ENCODE assay signal across 30 cellular contexts in the genomic region with DNA sequence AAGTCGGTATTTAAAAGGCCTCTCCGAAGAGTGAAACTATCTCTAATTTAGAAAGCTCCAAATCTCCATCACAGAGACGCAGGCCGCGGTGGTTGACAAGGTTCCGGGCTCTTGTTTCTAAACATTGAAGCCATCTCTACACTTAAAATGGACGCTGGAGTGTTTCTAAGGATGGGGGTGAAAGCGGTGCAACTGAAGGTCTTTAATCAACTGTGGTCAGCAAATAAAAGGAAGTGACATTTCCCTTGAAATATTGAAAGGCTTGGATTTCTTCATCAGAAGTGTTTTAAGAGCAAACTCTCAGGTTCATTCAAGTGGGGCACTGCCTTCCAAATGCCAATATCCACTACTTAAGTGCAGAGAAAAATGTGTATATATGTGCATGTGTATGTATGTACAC.
"Had no signal": no experiment of that assay in that cellular context is flagged by ENCODE, and none has a peak within 500 bp of the region (broad histone marks: within the 10 kb centered on the region; RNA-seq: fewer than 3 reads in every experiment).

No MANE protein-coding gene starts in this region.

- H3K27me3 Mint-ChIP-seq: activated CD4-positive, alpha-beta memory T cell treated with anti-CD3 and anti-CD28 coated beads, Interleukin-2, amount 10 ng/mL, durations not matched to agents 7 days and 5 days; activated CD8-positive, alpha-beta memory T cell treated with anti-CD3 and anti-CD28 coated beads, Interleukin-2, amount 10 ng/mL, durations not matched to agents 7 days and 5 days; activated naive CD8-positive, alpha-beta T cell treated with anti-CD3 and anti-CD28 coated beads, Interleukin-2, amount 10 ng/mL, durations not matched to agents 7 days and 5 days had no signal

- H3K9me3 Mint-ChIP-seq: activated naive CD4-positive, alpha-beta T cell treated with anti-CD3 and anti-CD28 coated beads, Interleukin-2, amount 50 U/mL, for 24 hours; activated T-helper 17 cell treated with anti-CD3 and anti-CD28 coated beads, Interleukin-2, amount 50 U/mL, for 72 hours had no signal

- ATAC-seq: activated CD8-positive, alpha-beta memory T cell treated with anti-CD3 and anti-CD28 coated beads, Interleukin-2, amount 10 ng/mL, durations not matched to agents 7 days and 5 days; activated T-cell treated with anti-CD3 and anti-CD28 coated beads, Interleukin-2, amount 50 U/mL, for 72 hours; activated T-helper 17 cell treated with anti-CD3 and anti-CD28 coated beads, Interleukin-2, amount 50 U/mL, for 72 hours; Right ventricle myocardium inferior had no signal

- H3K4me1 ChIP-seq: ascending aorta, breast epithelium had no signal

- H3K4me3 ChIP-seq: ascending aorta, breast epithelium, PC-9 had no signal

- H3K9me3 ChIP-seq: ascending aorta, breast epithelium had no signal

- H3K36me3 Mint-ChIP-seq: activated CD8-positive, alpha-beta memory T cell treated with anti-CD3 and anti-CD28 coated beads, Interleukin-2, amount 10 ng/mL, durations not matched to agents 7 days and 5 days; activated naive CD4-positive, alpha-beta T cell treated with anti-CD3 and anti-CD28 coated beads, Interleukin-2, amount 50 U/mL, for 24 hours; activated naive CD8-positive, alpha-beta T cell treated with anti-CD3 and anti-CD28 coated beads, Interleukin-2, amount 10 ng/mL, durations not matched to agents 7 days and 5 days had no signal

- H3K4me3 Mint-ChIP-seq: activated CD4-positive, alpha-beta memory T cell treated with anti-CD3 and anti-CD28 coated beads, Interleukin-2, amount 10 ng/mL, durations not matched to agents 7 days and 5 days; activated CD8-positive, alpha-beta memory T cell treated with anti-CD3 and anti-CD28 coated beads, Interleukin-2, amount 10 ng/mL, durations not matched to agents 7 days and 5 days; activated naive CD4-positive, alpha-beta T cell treated with anti-CD3 and anti-CD28 coated beads, Interleukin-2, amount 50 U/mL, for 24 hours; activated naive CD8-positive, alpha-beta T cell treated with anti-CD3 and anti-CD28 coated beads, Interleukin-2, amount 10 ng/mL, durations not matched to agents 7 days and 5 days; activated T-cell treated with anti-CD3 and anti-CD28 coated beads, Interleukin-2, amount 50 U/mL, for 72 hours; activated T-helper 17 cell treated with anti-CD3 and anti-CD28 coated beads, Interleukin-2, amount 50 U/mL, for 72 hours had no signal

- H3K36me3 ChIP-seq: ascending aorta, breast epithelium, WERI-Rb-1 had no signal

- H3K4me1 Mint-ChIP-seq: activated CD4-positive, alpha-beta memory T cell treated with anti-CD3 and anti-CD28 coated beads, Interleukin-2, amount 10 ng/mL, durations not matched to agents 7 days and 5 days; activated CD8-positive, alpha-beta memory T cell treated with anti-CD3 and anti-CD28 coated beads, Interleukin-2, amount 10 ng/mL, durations not matched to agents 7 days and 5 days; activated naive CD4-positive, alpha-beta T cell treated with anti-CD3 and anti-CD28 coated beads, Interleukin-2, amount 50 U/mL, for 24 hours; activated naive CD8-positive, alpha-beta T cell treated with anti-CD3 and anti-CD28 coated beads, Interleukin-2, amount 10 ng/mL, durations not matched to agents 7 days and 5 days; activated T-helper 17 cell treated with anti-CD3 and anti-CD28 coated beads, Interleukin-2, amount 50 U/mL, for 72 hours had no signal

- H3K27ac ChIP-seq: ascending aorta, breast epithelium, PC-9, RWPE1, WERI-Rb-1 had no signal

- H3K27me3 ChIP-seq: ascending aorta, breast epithelium had no signal

- DNase-seq: activated CD4-positive, alpha-beta memory T cell treated with anti-CD3 and anti-CD28 coated beads, Interleukin-2, amount 10 ng/mL, durations not matched to agents 7 days and 5 days; activated CD4-positive, alpha-beta T cell treated with anti-CD3 and anti-CD28 coated beads for 1 hour; activated CD4-positive, alpha-beta T cell treated with anti-CD3 and anti-CD28 coated beads for 48 hours; activated CD4-positive, CD25-positive, alpha-beta regulatory T cell; activated CD8-positive, alpha-beta memory T cell treated with anti-CD3 and anti-CD28 coated beads for 24 hours; activated CD8-positive, alpha-beta memory T cell treated with anti-CD3 and anti-CD28 coated beads, Interleukin-2, amount 10 ng/mL, durations not matched to agents 7 days and 5 days; activated CD8-positive, alpha-beta memory T cell treated with anti-CD3 and anti-CD28 coated beads, Interleukin-2, amount 50 U/mL, for 48 hours; activated effector memory CD4-positive, alpha-beta T cell treated with anti-CD3 and anti-CD28 coated beads, Interleukin-2, amount 50 U/mL, for 16 hours; activated naive CD4-positive, alpha-beta T cell; activated naive CD8-positive, alpha-beta T cell treated with anti-CD3 and anti-CD28 coated beads, Interleukin-2, amount 10 ng/mL, durations not matched to agents 7 days and 5 days; activated T-cell treated with anti-CD3 and anti-CD28 coated beads, Interleukin-2, amount 50 U/mL, for 72 hours; amygdala; NCI-H1105; NCI-H1417 treated with DMSO at 0.1 percent for 48 hours; NCI-H187 treated with DMSO at 0.1 percent for 48 hours; NCI-H2081 treated with DMSO at 0.1 percent for 48 hours; NCI-H510A; NCI-H526; NCI-H748 treated with DMSO at 0.1 percent for 48 hours; PC-9; SIG-M5; SW 1271; T1000; WERI-Rb-1 had no signal

- H3K27ac Mint-ChIP-seq: activated CD4-positive, alpha-beta memory T cell treated with anti-CD3 and anti-CD28 coated beads, Interleukin-2, amount 10 ng/mL, durations not matched to agents 7 days and 5 days; activated CD8-positive, alpha-beta memory T cell treated with anti-CD3 and anti-CD28 coated beads, Interleukin-2, amount 10 ng/mL, durations not matched to agents 7 days and 5 days; activated naive CD4-positive, alpha-beta T cell treated with anti-CD3 and anti-CD28 coated beads, Interleukin-2, amount 50 U/mL, for 24 hours; activated naive CD8-positive, alpha-beta T cell treated with anti-CD3 and anti-CD28 coated beads, Interleukin-2, amount 10 ng/mL, durations not matched to agents 7 days and 5 days; activated T-cell treated with anti-CD3 and anti-CD28 coated beads, Interleukin-2, amount 50 U/mL, for 72 hours; activated T-helper 17 cell treated with anti-CD3 and anti-CD28 coated beads, Interleukin-2, amount 50 U/mL, for 72 hours had no signal
